ENCODE assay signal across 33 cellular contexts in the genomic region with DNA sequence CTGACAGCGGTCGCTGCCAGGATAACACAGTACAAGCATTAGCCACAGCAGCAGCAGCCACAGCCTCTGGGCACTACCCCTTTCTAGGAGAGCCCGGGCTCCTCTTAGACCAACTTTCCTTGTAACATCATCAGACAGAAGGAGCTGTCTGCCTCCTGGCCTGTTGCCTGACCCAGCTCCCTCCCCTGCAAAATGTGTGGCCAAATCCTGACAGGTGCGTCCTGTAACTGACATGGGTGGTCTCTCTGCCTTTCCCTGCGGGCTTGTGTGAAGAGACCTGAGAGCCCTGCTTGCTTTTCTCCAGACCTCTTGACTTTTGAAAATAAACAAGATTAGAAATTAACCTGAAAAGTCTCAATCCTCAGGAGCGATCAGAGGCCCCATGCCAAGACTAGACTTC.
DNase-seq lines count a peak whose midpoint lies in the region; ATAC-seq and TF ChIP-seq lines count a peak whose summit lies in the region.
"Had no signal": no experiment of that assay in that cellular context is flagged by ENCODE, and none has a peak within 500 bp of the region (broad histone marks: within the 10 kb centered on the region; RNA-seq: fewer than 3 reads in every experiment).

No MANE protein-coding gene starts in this region.

- no peak for DNase-seq in stimulated activated naive CD8-positive, alpha-beta T cell treated with anti-CD3 and anti-CD28 coated beads, Interleukin-15, amount 100 ng/mL, for 72 hours
- no peak for DNase-seq in stimulated activated naive CD8-positive, alpha-beta T cell treated with anti-CD3 and anti-CD28 coated beads, Interleukin-15, Interleukin-2, amounts not matched to agents 100 U/mL and 50 U/mL, for 24 hours
- DNase-seq in SJCRH30: peak; percentile 82 to 84
- no peak for DNase-seq in endodermal cell
- no peak for DNase-seq in midbrain (lab: John Stamatoyannopoulos, UW)
- DNase-seq in tibial nerve (ENCODE audit: low spot score in 2 of 2): no peak
- DNase-seq: 8988T; ACHN; AML-193; BE2C; C1 segment of cervical spinal cord; Caco-2; Calu3; CD4-positive, alpha-beta memory T cell; CD4-positive, alpha-beta T cell; CD4-positive, CD25-positive, alpha-beta regulatory T cell; CD8-positive, alpha-beta memory T cell; CD8-positive, alpha-beta T cell; COR-L47; DMS 273 treated with DMSO at 0.1 percent for 48 hours; DMS153; DMS53; DMS79; DMS79 treated with DMSO at 0.1 percent for 48 hours; DND-41; EL had no signal

- no peaks in the 10 kb centered on the region for H3K27me3 Mint-ChIP-seq in stimulated activated naive CD8-positive, alpha-beta T cell treated with anti-CD3 and anti-CD28 coated beads, Interleukin-15, amount 100 ng/mL, for 72 hours
- H3K27me3 Mint-ChIP-seq in endodermal cell (ENCODE audit: insufficient read depth): no peaks in the 10 kb centered on the region
- H3K27me3 Mint-ChIP-seq: B cell; CD4-positive, alpha-beta memory T cell; CD4-positive, alpha-beta T cell; CD4-positive, CD25-positive, alpha-beta regulatory T cell; CD8-positive, alpha-beta memory T cell had no signal

- H3K9ac ChIP-seq in endodermal cell (ENCODE audit: extremely low read depth, low read length, poor library complexity, severe bottlenecking): no peak overlapping the region
- H3K9ac ChIP-seq: BLaER1; BLaER1 treated with 17β-estradiol and CSF1 and Interleukin-3, amounts not matched to agents 10 nM and 100 nM had no signal

- no peak overlapping the region for H3K27ac Mint-ChIP-seq in stimulated activated naive CD8-positive, alpha-beta T cell treated with anti-CD3 and anti-CD28 coated beads, Interleukin-15, amount 100 ng/mL, for 72 hours
- no peak overlapping the region for H3K27ac Mint-ChIP-seq in endodermal cell
- H3K27ac Mint-ChIP-seq: B cell; CD14-positive monocyte; CD4-positive, alpha-beta memory T cell; CD4-positive, alpha-beta T cell; CD4-positive, CD25-positive, alpha-beta regulatory T cell; CD8-positive, alpha-beta memory T cell; CD8-positive, alpha-beta T cell had no signal

- ATAC-seq in stimulated activated naive CD8-positive, alpha-beta T cell treated with anti-CD3 and anti-CD28 coated beads, Interleukin-15, amount 100 ng/mL, for 72 hours: peak; percentile 33
- ATAC-seq in stimulated activated naive CD8-positive, alpha-beta T cell treated with anti-CD3 and anti-CD28 coated beads, Interleukin-15, Interleukin-2, amounts not matched to agents 100 U/mL and 50 U/mL, for 24 hours: no peak
- ATAC-seq: A549; CD8-positive, alpha-beta T cell had no signal

- peak overlapping the region; percentile 31; the same call in 1 of the 2 replicates for H3K27ac ChIP-seq in SJCRH30
- no peak overlapping the region for H3K27ac ChIP-seq in endodermal cell (ENCODE audit: low read depth, low read length)
- no peak overlapping the region for H3K27ac ChIP-seq in tibial nerve
- H3K27ac ChIP-seq: 22Rv1; A549; BLaER1; BLaER1 treated with 17β-estradiol and CSF1 and Interleukin-3, amounts not matched to agents 10 nM and 100 nM; C4-2B had no signal

- H3K9me3 Mint-ChIP-seq in stimulated activated naive CD8-positive, alpha-beta T cell treated with anti-CD3 and anti-CD28 coated beads, Interleukin-15, amount 100 ng/mL, for 72 hours: peaks cover 19 to 37% of the 10 kb centered on the region in 2 donors
- H3K9me3 Mint-ChIP-seq in endodermal cell: peaks cover 71% of the 10 kb centered on the region

- peaks cover 2% of the 10 kb centered on the region for H3K36me3 Mint-ChIP-seq in endodermal cell (ENCODE audit: low read depth)
- H3K36me3 Mint-ChIP-seq: CD14-positive monocyte; CD4-positive, alpha-beta memory T cell; CD4-positive, CD25-positive, alpha-beta regulatory T cell; CD8-positive, alpha-beta memory T cell; CD8-positive, alpha-beta T cell had no signal

- 94 to 100% methylated on average over 4 to 6 of the region's 6 CpGs for WGBS in endodermal cell (ENCODE audit: insufficient coverage in 1 of 2, insufficient read length in 1 of 2), 2 experiments
- WGBS in tibial nerve, 2 donors: 78 to 83% methylated on average over 6 of the region's 6 CpGs

- TF ChIP-seq EP300 in tibial nerve (IDR thresholded peaks at IDR 0.05): no peak

- no peaks in the 10 kb centered on the region; the same call in 1 of the 2 replicates for H3K9me3 ChIP-seq in SJCRH30 (replicated peaks)
- H3K9me3 ChIP-seq in endodermal cell (ENCODE audit: control insufficient read depth, low read length): peaks cover 50% of the 10 kb centered on the region
- H3K9me3 ChIP-seq in tibial nerve: peaks cover 0 to 46% (median 3%) of the 10 kb centered on the region in 4 donors
- H3K9me3 ChIP-seq: BE2C had no signal

- no peak overlapping the region for H3K4me3 Mint-ChIP-seq in stimulated activated naive CD8-positive, alpha-beta T cell treated with anti-CD3 and anti-CD28 coated beads, Interleukin-15, amount 100 ng/mL, for 72 hours
- no peak overlapping the region for H3K4me3 Mint-ChIP-seq in endodermal cell
- H3K4me3 Mint-ChIP-seq: B cell; CD14-positive monocyte; CD4-positive, alpha-beta memory T cell; CD4-positive, alpha-beta T cell; CD4-positive, CD25-positive, alpha-beta regulatory T cell; CD8-positive, alpha-beta memory T cell; CD8-positive, alpha-beta T cell had no signal

- no peaks in the 10 kb centered on the region for H3K27me3 ChIP-seq in SJCRH30
- no peaks in the 10 kb centered on the region for H3K27me3 ChIP-seq in endodermal cell (ENCODE audit: control insufficient read depth, insufficient read depth, low read length, poor library complexity, severe bottlenecking)
- H3K27me3 ChIP-seq in tibial nerve: no peaks in the 10 kb centered on the region
- H3K27me3 ChIP-seq: BE2C; BLaER1; BLaER1 treated with 17β-estradiol and CSF1 and Interleukin-3, amounts not matched to agents 10 nM and 100 nM had no signal

- H3K4me1 Mint-ChIP-seq in stimulated activated naive CD8-positive, alpha-beta T cell treated with anti-CD3 and anti-CD28 coated beads, Interleukin-15, amount 100 ng/mL, for 72 hours: no peaks in the 10 kb centered on the region
- peaks cover 2% of the 10 kb centered on the region for H3K4me1 Mint-ChIP-seq in endodermal cell
- H3K4me1 Mint-ChIP-seq: B cell; CD14-positive monocyte; CD4-positive, alpha-beta memory T cell; CD4-positive, CD25-positive, alpha-beta regulatory T cell; CD8-positive, alpha-beta memory T cell had no signal

- H3K4me3 ChIP-seq in SJCRH30: no peak overlapping the region
- peak overlapping the region; percentile 53 for H3K4me3 ChIP-seq in endodermal cell (ENCODE audit: low read length)
- H3K4me3 ChIP-seq in tibial nerve: no peak overlapping the region
- H3K4me3 ChIP-seq: A549; BLaER1; BLaER1 treated with 17β-estradiol and CSF1 and Interleukin-3, amounts not matched to agents 10 nM and 100 nM had no signal

- H3K36me3 ChIP-seq in SJCRH30: no peaks in the 10 kb centered on the region
- H3K36me3 ChIP-seq in endodermal cell (ENCODE audit: control insufficient read depth, insufficient read depth, low read length): no peaks in the 10 kb centered on the region
- no peaks in the 10 kb centered on the region for H3K36me3 ChIP-seq in tibial nerve
- H3K36me3 ChIP-seq: BE2C; BLaER1; BLaER1 treated with 17β-estradiol and CSF1 and Interleukin-3, amounts not matched to agents 10 nM and 100 nM had no signal

- TF ChIP-seq CTCF in endodermal cell (conservative IDR thresholded peaks at IDR 0.05) (no peak), tibial nerve (IDR thresholded peaks at IDR 0.05) (no peak)

- H3K4me1 ChIP-seq in SJCRH30 (peaks cover 4% of the 10 kb centered on the region; the same call in 1 of the 2 replicates), endodermal cell (ENCODE audit: control insufficient read depth, insufficient read depth, low read length) (no peaks in the 10 kb centered on the region), tibial nerve (no peaks in the 10 kb centered on the region)
- H3K4me1 ChIP-seq: A549; BE2C; BLaER1; BLaER1 treated with 17β-estradiol and CSF1 and Interleukin-3, amounts not matched to agents 10 nM and 100 nM; Caco-2 had no signal

- no peak for TF ChIP-seq POLR2A in tibial nerve (IDR thresholded peaks at IDR 0.05)

Comparison
In these comparisons a context has a peak if more than half of its experiments do, and no peak if none do; other contexts are left out.
1. DNase-seq: peak in SJCRH30 (2 of 2); none in stimulated activated naive CD8-positive, alpha-beta T cell treated with anti-CD3 and anti-CD28 coated beads, Interleukin-15, amount 100 ng/mL, for 72 hours (0 of 2), stimulated activated naive CD8-positive, alpha-beta T cell treated with anti-CD3 and anti-CD28 coated beads, Interleukin-15, Interleukin-2, amounts not matched to agents 100 U/mL and 50 U/mL, for 24 hours (single experiment), endodermal cell (single experiment), midbrain (single experiment) and tibial nerve (0 of 2).